In genomic region chr7:8161398-8161828, GRCh38 we compare ENCODE assay signal across 30 cellular contexts.
DNase-seq lines count a peak whose midpoint lies in the region; ATAC-seq, FAIRE-seq and TF ChIP-seq lines count a peak whose summit lies in the region.
"Had no signal": no experiment of that assay in that cellular context is flagged by ENCODE, and none has a peak within 500 bp of the region (broad histone marks: within the 10 kb centered on the region; RNA-seq: fewer than 3 reads in every experiment).

No MANE protein-coding gene starts in this region.

- in situ Hi-C loops in K562 (cut with MboI): no loop called here

- H3K27ac Mint-ChIP-seq in nephron: peak overlapping the region in 2 of 3 experiments; percentile 21 to 44
- H3K27ac Mint-ChIP-seq: activated CD4-positive, alpha-beta T cell treated with anti-CD3 and anti-CD28 coated beads, Interleukin-2, amount 10 ng/mL, durations not matched to agents 24 days and 14 days; activated naive CD4-positive, alpha-beta T cell treated with anti-CD3 and anti-CD28 coated beads, Interleukin-2, amount 50 U/mL, for 24 hours; IgD-negative memory B cell; memory B cell; T-helper 2 cell treated with Interferon-gamma antibody and Interleukin-4, amounts not matched to agents 5 μg/mL and 100 μg/mL, for 36 hours had no signal

- H3K27me3 Mint-ChIP-seq in nephron (ENCODE audit: low read depth): no peaks in the 10 kb centered on the region
- H3K27me3 Mint-ChIP-seq: activated naive CD4-positive, alpha-beta T cell treated with anti-CD3 and anti-CD28 coated beads, Interleukin-2, amount 50 U/mL, for 24 hours; IgD-negative memory B cell; memory B cell had no signal

- no peak overlapping the region for H3K4me3 Mint-ChIP-seq in nephron
- H3K4me3 Mint-ChIP-seq: activated CD4-positive, alpha-beta T cell treated with anti-CD3 and anti-CD28 coated beads, Interleukin-2, amount 10 ng/mL, durations not matched to agents 24 days and 14 days; activated naive CD4-positive, alpha-beta T cell treated with anti-CD3 and anti-CD28 coated beads, Interleukin-2, amount 50 U/mL, for 24 hours; memory B cell; T-helper 2 cell treated with Interferon-gamma antibody and Interleukin-4, amounts not matched to agents 5 μg/mL and 100 μg/mL, for 36 hours had no signal

- H3K27me3 ChIP-seq in K562 (ENCODE audit: control insufficient read depth in 2 of 2, insufficient read depth in 2 of 2, low read length in 2 of 2) (no peaks in the 10 kb centered on the region), colonic mucosa (no peaks in the 10 kb centered on the region)
- H3K27me3 ChIP-seq: BLaER1 treated with 17β-estradiol and CSF1 and Interleukin-3, amounts not matched to agents 10 nM and 100 nM; stomach had no signal

- H3K4me2 ChIP-seq in K562 (ENCODE audit: insufficient read depth, low read length): peak overlapping the region; percentile 27
- H3K4me2 ChIP-seq: PC-9 had no signal

- H3K79me2 ChIP-seq in K562 (ENCODE audit: control insufficient read depth, insufficient read depth, low read length): no peaks in the 10 kb centered on the region

- peaks cover 14% of the 10 kb centered on the region for H3K4me1 Mint-ChIP-seq in nephron
- H3K4me1 Mint-ChIP-seq: activated CD4-positive, alpha-beta T cell treated with anti-CD3 and anti-CD28 coated beads, Interleukin-2, amount 10 ng/mL, durations not matched to agents 24 days and 14 days; activated naive CD4-positive, alpha-beta T cell treated with anti-CD3 and anti-CD28 coated beads, Interleukin-2, amount 50 U/mL, for 24 hours had no signal

- DNase-seq in MV-4-11 (lab: John Stamatoyannopoulos, UW) (peak; percentile 46), K562 (ENCODE audit: extremely low read depth in 1 of 4, low spot score in 3 of 4) (peak in 2 of 4 experiments; percentile 31 to 41), NCI-H1417 (lab: John Stamatoyannopoulos, UW) (no peak), NCI-H187 treated with DMSO at 0.1 percent for 48 hours (lab: John Stamatoyannopoulos, UW) (no peak), colonic mucosa (no peak), RCC 7860 (ENCODE audit: low spot score) (no peak)
- DNase-seq: activated CD4-positive, alpha-beta T cell treated with anti-CD3 and anti-CD28 coated beads, Interleukin-2, amount 10 ng/mL, durations not matched to agents 24 days and 14 days; amniotic stem cell; Caco-2; DMS79; effector memory CD4-positive, alpha-beta T cell; GM23248; NCI-H1092 treated with DMSO at 0.1 percent for 48 hours; NCI-H2029; NCI-H524 treated with DMSO at 0.1 percent for 48 hours; NK-92 treated with Interleukin-12 subunit alpha and Interleukin-12 subunit beta, amount 100 ng/mL, for 24 hours; PC-9; right cardiac atrium; SHP77; stimulated activated CD4-positive, alpha-beta T cell treated with anti-CD3 and anti-CD28 coated beads, Interleukin-4, amount 100 ng/mL, for 1 hour; stomach; WERI-Rb-1 had no signal

- H3K4me1 ChIP-seq in K562 (replicated peaks in 1 of 2; ENCODE audit: control insufficient read depth in 2 of 2, insufficient read depth in 2 of 2, low read length in 2 of 2) (peaks cover 0 to 7% of the 10 kb centered on the region in 2 experiments; a peak in 4 of 5 replicates), colonic mucosa (no peaks in the 10 kb centered on the region)
- H3K4me1 ChIP-seq: Caco-2, stomach had no signal

- H3K9me1 ChIP-seq in K562 (ENCODE audit: control insufficient read depth, insufficient read depth, low read length): no peaks in the 10 kb centered on the region

- no peaks in the 10 kb centered on the region for H3K36me3 ChIP-seq in K562 (ENCODE audit: control insufficient read depth, insufficient read depth, low read length)
- no peaks in the 10 kb centered on the region for H3K36me3 ChIP-seq in colonic mucosa
- H3K36me3 ChIP-seq: BLaER1 treated with 17β-estradiol and CSF1 and Interleukin-3, amounts not matched to agents 10 nM and 100 nM; WERI-Rb-1 had no signal

- no peak overlapping the region for H3K4me3 ChIP-seq in K562
- H3K4me3 ChIP-seq in colonic mucosa: no peak overlapping the region
- H3K4me3 ChIP-seq: BLaER1 treated with 17β-estradiol and CSF1 and Interleukin-3, amounts not matched to agents 10 nM and 100 nM; GM23248; PC-9; stomach had no signal

- no peak for TF ChIP-seq POLR2A in K562 (conservative IDR thresholded peaks at IDR 0.05)

- H3K9me3 Mint-ChIP-seq in nephron: peaks cover 3% of the 10 kb centered on the region
- H3K9me3 Mint-ChIP-seq: activated naive CD4-positive, alpha-beta T cell treated with anti-CD3 and anti-CD28 coated beads, Interleukin-2, amount 50 U/mL, for 24 hours; IgD-negative memory B cell; memory B cell; T-helper 2 cell treated with Interferon-gamma antibody and Interleukin-4, amounts not matched to agents 5 μg/mL and 100 μg/mL, for 36 hours had no signal

- peak; percentile 31; the same call in 1 of the 3 replicates for ATAC-seq in K562
- ATAC-seq: left lobe of liver had no signal

- TF ChIP-seq RAD21 in K562 (CRISPR knock-in tag; conservative IDR thresholded peaks at IDR 0.05 in 1 of 2, IDR thresholded peaks at IDR 0.05 in 1 of 2): no peak

- TF ChIP-seq CTCF in K562 (IDR thresholded peaks at IDR 0.05 in 2 of 3, conservative IDR thresholded peaks at IDR 0.05 in 1 of 3; ENCODE audit: insufficient read depth in 2 of 3, low read depth in 1 of 3, low read length in 3 of 3) (no peak), nephron (IDR thresholded peaks at IDR 0.05; ENCODE audit: unreplicated experiment in 3 of 3) (no peak), colonic mucosa (IDR thresholded peaks at IDR 0.05) (no peak)

- no peak for TF ChIP-seq EP300 in K562 (IDR thresholded peaks at IDR 0.05; ENCODE audit: low read length)

- 36% methylated on average over 4 of the region's 4 CpGs for WGBS in K562 (ENCODE audit: insufficient coverage, low coverage, missing lambda C conversion rate)

- no peaks in the 10 kb centered on the region for H3K36me3 Mint-ChIP-seq in nephron (ENCODE audit: low read depth)
- H3K36me3 Mint-ChIP-seq: activated naive CD4-positive, alpha-beta T cell treated with anti-CD3 and anti-CD28 coated beads, Interleukin-2, amount 50 U/mL, for 24 hours; memory B cell had no signal

- intact Hi-C loops in K562 (cut with micrococcal nuclease): no loop called here
- intact Hi-C loops in colonic mucosa (cut with DNase I): no loop called here

- no peaks in the 10 kb centered on the region for H4K20me1 ChIP-seq in K562 (replicated peaks; ENCODE audit: control insufficient read depth, insufficient read depth, low read length)
- H4K20me1 ChIP-seq: BLaER1 treated with 17β-estradiol and CSF1 and Interleukin-3, amounts not matched to agents 10 nM and 100 nM had no signal

- POLR2A ChIA-PET in K562 (lab: Yijun Ruan, JAX): no interaction called here

- peak overlapping the region; percentile 57; the same call in 1 of the 2 replicates for H2AFZ ChIP-seq in K562 (ENCODE audit: low read depth, low read length)
- H2AFZ ChIP-seq: GM23248, PC-9 had no signal

- FAIRE-seq in K562 (lab: Jason Lieb, UNC) (peak; percentile 75), RCC 7860 (lab: Jason Lieb, UNC) (no peak)

- no TSS peak for BruUV-seq in K562 (replicated peaks; lab: Mats Ljungman, UMichigan)

- CTCF ChIA-PET in K562 (lab: Yijun Ruan, JAX; ENCODE audit: low intra/inter-chr PET ratio): no interaction called here

- H3K27ac ChIP-seq in K562 (ENCODE audit: extremely low read depth, low read depth, low read length): no peak overlapping the region
- no peak overlapping the region for H3K27ac ChIP-seq in colonic mucosa
- H3K27ac ChIP-seq: BLaER1 treated with 17β-estradiol and CSF1 and Interleukin-3, amounts not matched to agents 10 nM and 100 nM; epithelial cell of prostate; GM23248; PC-9; stomach; WERI-Rb-1 had no signal

- H3K9me3 ChIP-seq in K562 (replicated peaks; ENCODE audit: control insufficient read depth, insufficient read depth, low read depth, low read length) (no peaks in the 10 kb centered on the region), colonic mucosa (no peaks in the 10 kb centered on the region)
- H3K9me3 ChIP-seq: BLaER1 treated with 17β-estradiol and CSF1 and Interleukin-3, amounts not matched to agents 10 nM and 100 nM; Caco-2; stomach had no signal

- H3K9ac ChIP-seq in K562 (ENCODE audit: insufficient read depth in 1 of 2, low read depth in 2 of 2, low read length in 2 of 2) (no peak overlapping the region), colonic mucosa (ENCODE audit: low read depth in 2 of 2, low read length in 2 of 2) (no peak overlapping the region)
- H3K9ac ChIP-seq: BLaER1 treated with 17β-estradiol and CSF1 and Interleukin-3, amounts not matched to agents 10 nM and 100 nM; GM23248 had no signal

TF ChIP-seq in K562, 482 proteins besides CTCF, POLR2A, EP300 and RAD21:
- TF ChIP-seq TCF3 (CRISPR knock-in tag; IDR thresholded peaks at IDR 0.05) (peak; percentile 49), ZNF41 (CRISPR knock-in tag; conservative IDR thresholded peaks at IDR 0.05) (peak; percentile 86), ZBTB1 (CRISPR knock-in tag; IDR thresholded peaks at IDR 0.05; ENCODE audit: borderline replicate concordance, low read depth) (no peak), CBFA2T2 (conservative IDR thresholded peaks at IDR 0.05) (peak; percentile 32; the same call in 1 of the 2 replicates), CBFA2T3 (IDR thresholded peaks at IDR 0.05) (peak; percentile 58)
- TF ChIP-seq, protein P1, sequence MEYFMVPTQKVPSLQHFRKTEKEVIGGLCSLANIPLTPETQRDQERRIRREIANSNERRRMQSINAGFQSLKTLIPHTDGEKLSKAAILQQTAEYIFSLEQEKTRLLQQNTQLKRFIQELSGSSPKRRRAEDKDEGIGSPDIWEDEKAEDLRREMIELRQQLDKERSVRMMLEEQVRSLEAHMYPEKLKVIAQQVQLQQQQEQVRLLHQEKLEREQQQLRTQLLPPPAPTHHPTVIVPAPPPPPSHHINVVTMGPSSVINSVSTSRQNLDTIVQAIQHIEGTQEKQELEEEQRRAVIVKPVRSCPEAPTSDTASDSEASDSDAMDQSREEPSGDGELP (CRISPR knock-in tag; IDR thresholded peaks at IDR 0.05; ENCODE audit: borderline replicate concordance): peak; percentile 85
